Comparison of ENCODE assay signal across 8 cellular contexts in the genomic region with DNA sequence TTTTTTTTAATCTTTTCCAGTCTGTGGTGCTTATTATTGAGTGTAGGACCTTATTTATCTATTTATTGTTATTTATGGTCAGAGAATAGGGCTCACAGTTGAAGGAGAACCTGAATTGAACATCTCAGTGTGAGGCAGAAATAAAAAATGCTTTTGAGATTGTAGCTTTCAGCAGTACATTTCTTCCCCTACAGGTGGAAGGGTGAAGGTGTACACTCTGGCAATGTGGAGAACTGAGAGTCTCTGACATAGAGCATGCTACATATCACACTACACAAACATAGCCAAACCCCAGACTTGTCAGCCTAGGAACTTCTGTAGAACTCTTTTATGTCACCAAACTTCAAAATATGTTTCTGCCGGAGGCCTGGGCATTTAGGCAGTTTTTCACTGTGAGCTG.
DNase-seq lines count a peak whose midpoint lies in the region; ATAC-seq, FAIRE-seq and TF ChIP-seq lines count a peak whose summit lies in the region.

No MANE protein-coding gene starts in this region.

- no peaks in the 10 kb centered on the region for H3K36me3 ChIP-seq in mammary epithelial cell (ENCODE audit: insufficient read depth, low read length)

- TF ChIP-seq CTCF in C4-2B (conservative IDR thresholded peaks at IDR 0.05) (peak; percentile 26), mammary epithelial cell (conservative IDR thresholded peaks at IDR 0.05 in 1 of 2, IDR thresholded peaks at IDR 0.05 in 1 of 2; ENCODE audit: extremely low read depth in 1 of 2, insufficient read depth in 1 of 2, low read depth in 1 of 2, low read length in 2 of 2) (peak; percentile 44 to 64), dorsolateral prefrontal cortex (IDR thresholded peaks at IDR 0.05 in 54 of 56, conservative IDR thresholded peaks at IDR 0.05 in 2 of 56; ENCODE audit: low read depth in 1 of 56, partially characterized antibody in 56 of 56) (peak in 1 of 56 donors; percentile 9)

- peaks cover 1% of the 10 kb centered on the region for H3K4me1 ChIP-seq in mammary epithelial cell (ENCODE audit: insufficient read depth, low read length)

- CTCF ChIA-PET in mammary epithelial cell (lab: Charles Lee; ENCODE audit: low non-redundant PET), result interaction anchor here (0.7 kb wide), 1 partner anchor 142 kb away, joined by 3 read pairs; no protein-coding TSS in a partner anchor

- in situ Hi-C loops in mammary epithelial cell (cut with MboI; ENCODE audit: low sequenced_read_pairs in 2 of 2), result loop anchor here (25.0 kb wide), 4 partner anchors 264 to 1014 kb away; no protein-coding TSS in a partner anchor

- 100% methylated on average over 1 of the region's 1 CpG for WGBS in mammary epithelial cell (ENCODE audit: low coverage, missing lambda C conversion rate)

- FAIRE-seq in RCC 7860 (lab: Jason Lieb, UNC), result no peak

- intact Hi-C loops in mammary epithelial cell (cut with micrococcal nuclease) (loop anchor here (2.0 to 5.0 kb wide), 2 partner anchors 140 to 259 kb away; partner anchors contain the start of gene STIM2), dorsolateral prefrontal cortex (cut with DNase I) (loop anchor here in 1 of 2 donors (10.0 kb wide), 1 partner anchor 546 kb away; no protein-coding TSS in a partner anchor)

- H3K79me2 ChIP-seq in mammary epithelial cell (ENCODE audit: insufficient read depth, low read length), result no peaks in the 10 kb centered on the region

- H3K27me3 ChIP-seq in mammary epithelial cell (ENCODE audit: insufficient read depth, low read length), result no peaks in the 10 kb centered on the region
- H3K27me3 ChIP-seq in dorsolateral prefrontal cortex, result no peaks in the 10 kb centered on the region

- DNase-seq in mammary epithelial cell (peak; percentile 15), NCI-H345 (lab: John Stamatoyannopoulos, UW) (no peak), dorsolateral prefrontal cortex (no peak), RCC 7860 (ENCODE audit: low spot score) (no peak)
- no peak for DNase-seq in stimulated activated CD4-positive, alpha-beta T cell treated with anti-CD3 and anti-CD28 coated beads, Interleukin-2, amount 100 ng/mL, for 24 hours

- H3K4me2 ChIP-seq in mammary epithelial cell (ENCODE audit: insufficient read depth, low read depth, low read length), result no peak overlapping the region

- no peak overlapping the region for H2AFZ ChIP-seq in mammary epithelial cell (ENCODE audit: low read depth, low read length)

- ATAC-seq in GM18909 (IDR thresholded peaks at IDR 0.05; ENCODE audit: poor library complexity, unreplicated experiment), result peak; percentile 85
- peak; percentile 93 for ATAC-seq in HG03342 (IDR thresholded peaks at IDR 0.05; ENCODE audit: unreplicated experiment)

- no peaks in the 10 kb centered on the region for H4K20me1 ChIP-seq in mammary epithelial cell (ENCODE audit: insufficient read depth, low read length)

- H3K27ac ChIP-seq in C4-2B, result no peak overlapping the region
- H3K27ac ChIP-seq in mammary epithelial cell (ENCODE audit: insufficient read depth, low read depth, low read length), result no peak overlapping the region
- no peak overlapping the region for H3K27ac ChIP-seq in dorsolateral prefrontal cortex

- no peaks in the 10 kb centered on the region for H3K9me3 ChIP-seq in mammary epithelial cell (replicated peaks; ENCODE audit: insufficient read depth, low read length)

- dilution Hi-C loops in mammary epithelial cell (cut with HindIII; ENCODE audit: low sequenced_read_pairs), result no loop called here

- no peak overlapping the region for H3K4me3 ChIP-seq in mammary epithelial cell (replicated peaks in 1 of 3; ENCODE audit: insufficient read depth in 1 of 3, low read depth in 2 of 3, low read length in 3 of 3)
- no peak overlapping the region for H3K4me3 ChIP-seq in dorsolateral prefrontal cortex

- H3K9ac ChIP-seq in mammary epithelial cell (ENCODE audit: insufficient read depth, low read length), result no peak overlapping the region

- no TSS peak for BruUV-seq in mammary epithelial cell (replicated peaks; lab: Mats Ljungman, UMichigan)
